ENCODE assay signal across 1 cellular context in genomic region chr7:157152391-157152937, GRCh38.
TF ChIP-seq lines count a peak whose summit lies in the region.

No MANE protein-coding gene starts in this region.

TF ChIP-seq in GM23338, 12 proteins besides CTCF, POLR2A, EP300 and RAD21:
- TF ChIP-seq JUNB (IDR thresholded peaks at IDR 0.05; ENCODE audit: unreplicated experiment) (no peak), ZNF331 (CRISPR knock-in tag; IDR thresholded peaks at IDR 0.05; ENCODE audit: low read depth) (no peak), ZNF462 (CRISPR knock-in tag; IDR thresholded peaks at IDR 0.05) (no peak), EZH2phosphoT487 (IDR thresholded peaks at IDR 0.05; ENCODE audit: unreplicated experiment) (no peak), EZH2 (IDR thresholded peaks at IDR 0.05; ENCODE audit: low read depth, unreplicated experiment) (no peak)
